Comparison of ENCODE assay signal across 14 cellular contexts in the genomic region with DNA sequence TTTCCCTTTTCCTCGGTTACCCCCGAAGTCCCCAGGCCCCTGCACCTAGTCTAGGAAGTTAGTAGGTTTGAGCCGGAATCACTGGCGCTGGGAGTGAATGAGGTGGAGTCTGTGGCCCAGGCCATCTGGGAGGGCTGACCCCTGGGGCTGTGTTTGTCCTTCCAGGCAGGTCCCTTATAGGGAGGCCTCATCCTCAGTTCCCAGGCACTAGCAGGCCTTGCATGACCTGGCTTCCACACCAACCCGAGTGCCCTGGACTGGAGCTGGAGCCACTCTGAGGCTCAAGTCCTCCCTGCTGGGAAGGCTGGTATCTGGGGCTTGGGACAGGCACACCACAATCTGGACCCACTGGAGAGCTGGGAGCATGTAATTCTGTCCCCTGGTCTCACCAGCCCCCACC.
DNase-seq lines count a peak whose midpoint lies in the region; ATAC-seq and TF ChIP-seq lines count a peak whose summit lies in the region.
"Had no signal": no experiment of that assay in that cellular context is flagged by ENCODE, and none has a peak within 500 bp of the region (broad histone marks: within the 10 kb centered on the region; RNA-seq: fewer than 3 reads in every experiment).

No MANE protein-coding gene starts in this region.

- H3K4me3 ChIP-seq in right atrium auricular region = no peak overlapping the region
- no peak overlapping the region for H3K4me3 ChIP-seq in GM23248
- H3K4me3 ChIP-seq: GM23338 had no signal

- H3K4me1 ChIP-seq in right atrium auricular region (no peaks in the 10 kb centered on the region), GM23248 (ENCODE audit: insufficient read depth) (0 out of 2 replicates have a peak, but pooled peaks cover 8% of the 10 kb centered on the region)

- H3K9me3 ChIP-seq in right atrium auricular region (no peaks in the 10 kb centered on the region), GM23248 (ENCODE audit: low read depth) (no peaks in the 10 kb centered on the region)

- no peaks in the 10 kb centered on the region for H4K20me1 ChIP-seq in GM23248 (ENCODE audit: insufficient read depth)

- H3K27me3 ChIP-seq in right atrium auricular region (no peaks in the 10 kb centered on the region), GM23248 (replicated peaks; ENCODE audit: insufficient read depth) (no peaks in the 10 kb centered on the region)

- 0 out of 2 replicates have a peak overlapping the region, but pooled peaks have one; percentile 18 for H3K9ac ChIP-seq in GM23248

- no peaks in the 10 kb centered on the region for H3F3A ChIP-seq in GM23248 (ENCODE audit: insufficient read depth)

- intact Hi-C loops in Right ventricle myocardium inferior (cut with DNase I) = no loop called here

- no peak overlapping the region for H3K4me3 Mint-ChIP-seq in endothelial cell (ENCODE audit: unreplicated experiment)
- H3K4me3 Mint-ChIP-seq: CD4-positive, CD25-positive, alpha-beta regulatory T cell; GM23338 had no signal

- ATAC-seq in Right ventricle myocardium inferior (no peak), HG03354 (IDR thresholded peaks at IDR 0.05; ENCODE audit: poor library complexity, severe bottlenecking, unreplicated experiment) (no peak)
- ATAC-seq: GM23338 had no signal

- H3K27ac Mint-ChIP-seq in endothelial cell (ENCODE audit: unreplicated experiment) = peak overlapping the region; percentile 77
- H3K27ac Mint-ChIP-seq: CD4-positive, CD25-positive, alpha-beta regulatory T cell had no signal

- H3K27ac ChIP-seq in right atrium auricular region (no peak overlapping the region), GM23248 (no peak overlapping the region), temporal lobe (ENCODE audit: low read depth, low read length) (peak overlapping the region; percentile 47)
- H3K27ac ChIP-seq: 22Rv1 had no signal

- DNase-seq in Right ventricle myocardium inferior (ENCODE audit: missing footprints) (peak; percentile 18), right atrium auricular region (ENCODE audit: low spot score) (no peak), GM23248 (no peak), endothelial cell (ENCODE audit: low spot score) (no peak), NCI-H510A treated with DMSO at 0.1 percent for 48 hours (lab: John Stamatoyannopoulos, UW) (no peak)
- DNase-seq: CD4-positive, CD25-positive, alpha-beta regulatory T cell; DMS53; GF-D8; H7; IMR-90 had no signal

- no peak overlapping the region for H2AFZ ChIP-seq in GM23248
- H2AFZ ChIP-seq: GM23338 had no signal

- H3K36me3 ChIP-seq in right atrium auricular region (peaks cover 32% of the 10 kb centered on the region), GM23248 (ENCODE audit: low read depth) (no peaks in the 10 kb centered on the region)

- no peaks in the 10 kb centered on the region for H3K9me3 Mint-ChIP-seq in endothelial cell (ENCODE audit: unreplicated experiment)
- H3K9me3 Mint-ChIP-seq: GM23338 had no signal

- no peaks in the 10 kb centered on the region for H3K79me2 ChIP-seq in GM23248 (ENCODE audit: insufficient read depth)

- peaks cover 30% of the 10 kb centered on the region for H3K36me3 Mint-ChIP-seq in endothelial cell (ENCODE audit: low read depth, unreplicated experiment)
- H3K36me3 Mint-ChIP-seq: CD4-positive, CD25-positive, alpha-beta regulatory T cell had no signal

- peaks cover 8% of the 10 kb centered on the region for H3K4me1 Mint-ChIP-seq in endothelial cell (ENCODE audit: unreplicated experiment)
- H3K4me1 Mint-ChIP-seq: CD4-positive, CD25-positive, alpha-beta regulatory T cell had no signal

- H3K4me2 ChIP-seq in GM23248 (ENCODE audit: unreplicated experiment) = no peak overlapping the region
- H3K4me2 ChIP-seq: GM23338 had no signal

- in situ Hi-C loops in GM23248 (cut with MboI) = loop anchor here (25.0 kb wide), 1 partner anchor 1173 kb away; no protein-coding TSS in a partner anchor

- 77 to 80% methylated on average over 5 of the region's 5 CpGs for WGBS in GM23248 (ENCODE audit: low coverage in 1 of 2, low lambda C conversion rate in 2 of 2, missing lambda C conversion rate in 2 of 2), 2 experiments

- no peaks in the 10 kb centered on the region for H3K9me2 ChIP-seq in GM23248 (ENCODE audit: insufficient read depth)

- TF ChIP-seq CTCF in right atrium auricular region (IDR thresholded peaks at IDR 0.05) (no peak), endothelial cell (IDR thresholded peaks at IDR 0.05; ENCODE audit: unreplicated experiment) (no peak)

- H3K27me3 Mint-ChIP-seq in endothelial cell (ENCODE audit: unreplicated experiment) = peaks cover 38% of the 10 kb centered on the region
- H3K27me3 Mint-ChIP-seq: CD4-positive, CD25-positive, alpha-beta regulatory T cell had no signal
